Comparison of ENCODE assay signal across 8 cellular contexts in the genomic region with DNA sequence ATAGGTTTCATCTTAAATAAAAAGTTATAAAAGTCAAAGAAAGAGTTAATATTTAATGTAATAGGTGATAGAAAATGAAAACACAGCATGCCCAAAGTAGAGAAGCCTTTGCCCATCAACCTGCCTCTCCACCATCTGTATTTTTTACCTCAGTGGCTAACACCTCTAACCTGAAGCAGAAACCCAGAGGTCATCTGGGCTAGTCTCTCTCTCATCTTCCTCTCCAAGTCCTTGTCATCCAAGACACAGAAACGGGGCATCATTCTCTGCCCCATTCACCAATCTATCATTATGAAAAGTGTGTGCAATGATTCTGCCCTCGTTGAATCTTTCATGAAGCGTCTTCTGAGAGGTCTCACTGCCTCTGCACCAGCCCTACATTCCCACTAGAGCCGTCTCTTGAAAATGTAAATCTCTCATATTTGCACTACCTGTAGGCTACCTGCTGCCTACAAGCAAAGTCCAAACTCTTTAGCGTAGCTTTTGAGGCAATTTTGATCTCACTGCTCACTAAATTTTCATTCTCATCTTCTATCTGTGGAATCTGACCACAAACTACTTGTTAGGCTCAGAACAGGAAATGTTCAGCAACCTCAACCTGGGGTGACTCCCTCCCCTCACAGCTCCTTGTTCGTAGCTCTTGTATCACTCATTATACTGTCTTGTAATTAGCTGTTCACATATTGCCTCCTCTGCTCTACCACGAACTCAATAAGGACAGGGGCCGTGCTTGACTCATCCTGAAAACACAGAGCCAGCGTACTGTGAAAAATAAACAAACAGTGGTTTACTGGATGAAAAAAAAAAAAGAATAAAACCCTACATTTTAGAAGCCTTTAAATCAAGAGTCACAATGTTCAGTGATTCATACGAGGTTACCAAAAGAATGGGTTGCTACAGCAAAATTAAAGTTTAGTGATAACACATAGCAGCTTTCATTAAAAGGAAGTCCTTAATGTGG.
DNase-seq lines count a peak whose midpoint lies in the region; ATAC-seq lines count a peak whose summit lies in the region.

No MANE protein-coding gene starts in this region.

- H3K4me1 Mint-ChIP-seq in CD4-positive, alpha-beta memory T cell = peaks cover 18 to 33% (median 24%) of the 10 kb centered on the region in 4 donors
- H3K4me1 Mint-ChIP-seq in activated naive CD8-positive, alpha-beta T cell treated with anti-CD3 and anti-CD28 coated beads, Interleukin-2, amount 10 ng/mL, durations not matched to agents 7 days and 5 days = peaks cover 20% of the 10 kb centered on the region

- CTCF ChIA-PET in CD4-positive, alpha-beta memory T cell (lab: Charles Lee; ENCODE audit: partially characterized antibody) = interaction anchor here (0.9 to 1.6 kb wide), 4 partner anchors 54 to 167 kb away, joined by 3 to 10 read pairs (median 6); no protein-coding TSS in a partner anchor

- no peaks in the 10 kb centered on the region for H3K9me3 ChIP-seq in CD4-positive, alpha-beta memory T cell (ENCODE audit: control insufficient read depth in 1 of 2, low read length in 2 of 2)
- no peaks in the 10 kb centered on the region; the same call in 1 of the 2 replicates for H3K9me3 ChIP-seq in MG63

- POLR2A ChIA-PET in CD4-positive, alpha-beta memory T cell (lab: Charles Lee; ENCODE audit: partially characterized antibody) = interaction anchor here (1.0 to 1.6 kb wide), 3 partner anchors 85 to 172 kb away, joined by 3 to 13 read pairs (median 6); no protein-coding TSS in a partner anchor
- POLR2A ChIA-PET in activated naive CD8-positive, alpha-beta T cell treated with anti-CD3 and anti-CD28 coated beads, Interleukin-2, amount 10 ng/mL, durations not matched to agents 7 days and 5 days (lab: Charles Lee) = interaction anchor here (0.7 to 1.3 kb wide), 3 partner anchors 10 to 151 kb away, joined by 3 read pairs; no protein-coding TSS in a partner anchor

- DNase-seq in CD4-positive, alpha-beta memory T cell = peak; percentile 77 to 89 (median 81)
- DNase-seq in MG63 (peak; percentile 70), iPS-NIHi7 (ENCODE audit: extremely low spot score) (no peak), NCI-H345 treated with DMSO at 0.1 percent for 48 hours (lab: John Stamatoyannopoulos, UW; ENCODE audit: unreplicated experiment) (no peak), left ventricle myocardium superior (no peak)
- DNase-seq in activated naive CD8-positive, alpha-beta T cell treated with anti-CD3 and anti-CD28 coated beads, Interleukin-2, amount 10 ng/mL, durations not matched to agents 7 days and 5 days = peak; percentile 34
- DNase-seq in stimulated activated CD8-positive, alpha-beta memory T cell treated with anti-CD3 and anti-CD28 coated beads, Interleukin-2, amount 100 ng/mL, for 48 hours (ENCODE audit: low read depth in 2 of 2) = peak; percentile 14 to 30

- no peaks in the 10 kb centered on the region for H3K36me3 Mint-ChIP-seq in CD4-positive, alpha-beta memory T cell
- H3K36me3 Mint-ChIP-seq in activated naive CD8-positive, alpha-beta T cell treated with anti-CD3 and anti-CD28 coated beads, Interleukin-2, amount 10 ng/mL, durations not matched to agents 7 days and 5 days = peaks cover 4% of the 10 kb centered on the region

- H3K4me3 ChIP-seq in CD4-positive, alpha-beta memory T cell (ENCODE audit: low read length in 2 of 2) = peak overlapping the region in 1 of 2 donors; percentile 39
- H3K4me3 ChIP-seq in MG63 = no peak overlapping the region

- intact Hi-C loops in CD4-positive, alpha-beta memory T cell (cut with micrococcal nuclease) = loop anchor here (1.0 to 5.0 kb wide), 2 partner anchors 91 to 151 kb away; no protein-coding TSS in a partner anchor
- intact Hi-C loops in left ventricle myocardium superior (cut with micrococcal nuclease) = no loop called here

- peak; percentile 66 for ATAC-seq in GM21529 (IDR thresholded peaks at IDR 0.05; ENCODE audit: unreplicated experiment)
- peak; percentile 99 for ATAC-seq in activated naive CD8-positive, alpha-beta T cell treated with anti-CD3 and anti-CD28 coated beads, Interleukin-2, amount 10 ng/mL, durations not matched to agents 7 days and 5 days (ENCODE audit: low read depth)
- no peak for ATAC-seq in left ventricle myocardium superior

- peaks cover 25% of the 10 kb centered on the region for H3K4me1 ChIP-seq in CD4-positive, alpha-beta memory T cell (ENCODE audit: insufficient read depth, low read length)

- H3K4me3 Mint-ChIP-seq in CD4-positive, alpha-beta memory T cell = peak overlapping the region; percentile 39 to 87 (median 76)
- peak overlapping the region; percentile 57 for H3K4me3 Mint-ChIP-seq in activated naive CD8-positive, alpha-beta T cell treated with anti-CD3 and anti-CD28 coated beads, Interleukin-2, amount 10 ng/mL, durations not matched to agents 7 days and 5 days

- H3K27ac Mint-ChIP-seq in CD4-positive, alpha-beta memory T cell = peak overlapping the region; percentile 69 to 89 (median 78)
- H3K27ac Mint-ChIP-seq in activated naive CD8-positive, alpha-beta T cell treated with anti-CD3 and anti-CD28 coated beads, Interleukin-2, amount 10 ng/mL, durations not matched to agents 7 days and 5 days = peak overlapping the region; percentile 67

- no peaks in the 10 kb centered on the region for H3K36me3 ChIP-seq in CD4-positive, alpha-beta memory T cell (ENCODE audit: insufficient read depth, low read length)
- H3K36me3 ChIP-seq in MG63 = no peaks in the 10 kb centered on the region

- peaks cover 0 to 4% (median 0%) of the 10 kb centered on the region in 8 donors for H3K9me3 Mint-ChIP-seq in CD4-positive, alpha-beta memory T cell
- H3K9me3 Mint-ChIP-seq in activated naive CD8-positive, alpha-beta T cell treated with anti-CD3 and anti-CD28 coated beads, Interleukin-2, amount 10 ng/mL, durations not matched to agents 7 days and 5 days = peaks cover 3% of the 10 kb centered on the region

- H3K27me3 ChIP-seq in CD4-positive, alpha-beta memory T cell (ENCODE audit: insufficient read depth, low read length) = no peaks in the 10 kb centered on the region
- H3K27me3 ChIP-seq in MG63 = no peaks in the 10 kb centered on the region

- H3K27me3 Mint-ChIP-seq in CD4-positive, alpha-beta memory T cell = peaks cover 0 to 2% of the 10 kb centered on the region in 2 donors
- H3K27me3 Mint-ChIP-seq in activated naive CD8-positive, alpha-beta T cell treated with anti-CD3 and anti-CD28 coated beads, Interleukin-2, amount 10 ng/mL, durations not matched to agents 7 days and 5 days = peaks cover 10% of the 10 kb centered on the region

- H3K27ac ChIP-seq in CD4-positive, alpha-beta memory T cell (ENCODE audit: low read depth, low read length) = peak overlapping the region; percentile 13

Comparison
In these comparisons a context has a peak if more than half of its experiments do, and no peak if none do; other contexts are left out.
1. DNase-seq: peak in CD4-positive, alpha-beta memory T cell (5 of 5), MG63 (single experiment), activated naive CD8-positive, alpha-beta T cell treated with anti-CD3 and anti-CD28 coated beads, Interleukin-2, amount 10 ng/mL, durations not matched to agents 7 days and 5 days (single experiment) and stimulated activated CD8-positive, alpha-beta memory T cell treated with anti-CD3 and anti-CD28 coated beads, Interleukin-2, amount 100 ng/mL, for 48 hours (2 of 2); none in iPS-NIHi7 (single experiment), NCI-H345 treated with DMSO at 0.1 percent for 48 hours (single experiment) and left ventricle myocardium superior (single experiment).